In genomic region chr11:12854297-12854661, GRCh38 we compare ENCODE assay signal across 21 cellular contexts.
A peak's percentile ranks its signal among the peaks of the same experiment; 100 is the strongest.
DNase-seq lines count a peak whose midpoint lies in the region; ATAC-seq and TF ChIP-seq lines count a peak whose summit lies in the region.
"Had no signal": no experiment of that assay in that cellular context is flagged by ENCODE, and none has a peak within 500 bp of the region (broad histone marks: within the 10 kb centered on the region; RNA-seq: fewer than 3 reads in every experiment).

No MANE protein-coding gene starts in this region.

- peak in 1 of 2 donors; percentile 24 for ATAC-seq in right cardiac atrium
- no peak for ATAC-seq in HG03457 (IDR thresholded peaks at IDR 0.05; ENCODE audit: unreplicated experiment)
- no peak for ATAC-seq in HG02798 (IDR thresholded peaks at IDR 0.05; ENCODE audit: poor library complexity, unreplicated experiment)
- ATAC-seq: HCT116 had no signal

- H3K36me3 ChIP-seq in Peyer's patch (no peaks in the 10 kb centered on the region), transverse colon (no peaks in the 10 kb centered on the region)
- H3K36me3 ChIP-seq: BLaER1, brain microvascular endothelial cell, heart left ventricle had no signal

- H3K27me3 Mint-ChIP-seq in osteocyte (ENCODE audit: unreplicated experiment), result no peaks in the 10 kb centered on the region

- peak overlapping the region; percentile 53 for H3K27ac Mint-ChIP-seq in osteocyte (ENCODE audit: unreplicated experiment)
- H3K27ac Mint-ChIP-seq: activated naive CD4-positive, alpha-beta T cell treated with anti-CD3 and anti-CD28 coated beads for 36 hours; stimulated activated naive CD8-positive, alpha-beta T cell treated with anti-CD3 and anti-CD28 coated beads, Interleukin-15, Interleukin-2, amounts not matched to agents 100 ng/mL and 50 ng/mL, for 24 hours had no signal

- H3K4me3 Mint-ChIP-seq in osteocyte (ENCODE audit: unreplicated experiment), result no peak overlapping the region
- H3K4me3 Mint-ChIP-seq: activated naive CD4-positive, alpha-beta T cell treated with anti-CD3 and anti-CD28 coated beads for 36 hours; stimulated activated naive CD8-positive, alpha-beta T cell treated with anti-CD3 and anti-CD28 coated beads, Interleukin-15, Interleukin-2, amounts not matched to agents 100 ng/mL and 50 ng/mL, for 24 hours had no signal

- in situ Hi-C loops in transverse colon (cut with MboI; ENCODE audit: low pct_ligation_motif_present in 1 of 4, low pct_unique_long_range_greater_than_20kb in 1 of 4, low sequenced_read_pairs in 3 of 4), result no loop called here

- no peaks in the 10 kb centered on the region for H3K27me3 ChIP-seq in Peyer's patch
- no peaks in the 10 kb centered on the region for H3K27me3 ChIP-seq in right cardiac atrium (ENCODE audit: control insufficient read depth, insufficient read depth)
- H3K27me3 ChIP-seq in transverse colon, result no peaks in the 10 kb centered on the region
- H3K27me3 ChIP-seq: BLaER1, brain microvascular endothelial cell, heart left ventricle had no signal

- no peak for TF ChIP-seq POLR2A in Peyer's patch (IDR thresholded peaks at IDR 0.05)
- TF ChIP-seq POLR2A in transverse colon (IDR thresholded peaks at IDR 0.05), result no peak

- H3K9me3 Mint-ChIP-seq in osteocyte (ENCODE audit: unreplicated experiment), result no peaks in the 10 kb centered on the region
- H3K9me3 Mint-ChIP-seq: activated naive CD4-positive, alpha-beta T cell treated with anti-CD3 and anti-CD28 coated beads for 36 hours; stimulated activated naive CD8-positive, alpha-beta T cell treated with anti-CD3 and anti-CD28 coated beads, Interleukin-15, Interleukin-2, amounts not matched to agents 100 ng/mL and 50 ng/mL, for 24 hours had no signal

- DNase-seq in Peyer's patch (no peak), right cardiac atrium (no peak), osteocyte (ENCODE audit: extremely low spot score, unreplicated experiment) (no peak), transverse colon (no peak)
- no peak for DNase-seq in activated naive CD4-positive, alpha-beta T cell (lab: John Stamatoyannopoulos, UW)
- DNase-seq: activated CD4-positive, alpha-beta T cell treated with anti-CD3 and anti-CD28 coated beads for 48 hours; activated CD8-positive, alpha-beta memory T cell treated with anti-CD3 and anti-CD28 coated beads, Interleukin-2, amount 50 U/mL, for 4 hours; activated naive CD4-positive, alpha-beta T cell treated with anti-CD3 and anti-CD28 coated beads for 36 hours; brain microvascular endothelial cell; heart left ventricle; islet precursor cell; NCI-H2081 treated with DMSO at 0.1 percent for 48 hours; NCI-H526; stimulated activated CD4-positive, alpha-beta T cell treated with anti-CD3 and anti-CD28 coated beads, Interleukin-15, amount 100 ng/mL, for 24 hours had no signal

- peaks cover 23% of the 10 kb centered on the region for H3K4me1 Mint-ChIP-seq in osteocyte (ENCODE audit: unreplicated experiment)

- H3K27ac ChIP-seq in Peyer's patch (peak overlapping the region in 3 of 4 donors; percentile 54 to 89 (median 83)), right cardiac atrium (ENCODE audit: low read length) (peak overlapping the region; percentile 72), transverse colon (peak overlapping the region; percentile 74 to 87 (median 82))
- H3K27ac ChIP-seq: BLaER1, brain microvascular endothelial cell, parathyroid adenoma, SK-N-MC had no signal

- H3K9me3 ChIP-seq in Peyer's patch (no peaks in the 10 kb centered on the region), right cardiac atrium (ENCODE audit: control insufficient read depth, low read length) (no peaks in the 10 kb centered on the region), transverse colon (no peaks in the 10 kb centered on the region)
- H3K9me3 ChIP-seq: BLaER1, heart left ventricle had no signal

- peaks cover 0 to 37% (median 2%) of the 10 kb centered on the region in 4 donors for H3K4me1 ChIP-seq in Peyer's patch
- peaks cover 13% of the 10 kb centered on the region for H3K4me1 ChIP-seq in right cardiac atrium (ENCODE audit: control insufficient read depth, insufficient read depth, low read length)
- H3K4me1 ChIP-seq in transverse colon, result peaks cover 11 to 51% (median 38%) of the 10 kb centered on the region in 4 donors
- H3K4me1 ChIP-seq: BLaER1 had no signal

- TF ChIP-seq EP300 in transverse colon (IDR thresholded peaks at IDR 0.05; ENCODE audit: low read depth), result no peak

- peaks cover 2% of the 10 kb centered on the region for H3K36me3 Mint-ChIP-seq in osteocyte (ENCODE audit: unreplicated experiment)

- WGBS in right cardiac atrium, result 92% methylated on average over 3 of the region's 3 CpGs
- WGBS in transverse colon (ENCODE audit: low coverage in 1 of 2), 2 donors, result 39 to 74% methylated on average over 3 of the region's 3 CpGs

- intact Hi-C loops in right cardiac atrium (cut with DNase I), result no loop called here
- intact Hi-C loops in transverse colon (cut with DNase I; ENCODE audit: low total_unique reads), result no loop called here

- no peak overlapping the region for H3K4me3 ChIP-seq in Peyer's patch
- H3K4me3 ChIP-seq in right cardiac atrium (ENCODE audit: low read length), result no peak overlapping the region
- H3K4me3 ChIP-seq in transverse colon, result no peak overlapping the region
- H3K4me3 ChIP-seq: BLaER1, heart left ventricle, SK-N-MC had no signal

- TF ChIP-seq CTCF in Peyer's patch (IDR thresholded peaks at IDR 0.05), result no peak
- TF ChIP-seq CTCF in osteocyte (IDR thresholded peaks at IDR 0.05), result no peak
- no peak for TF ChIP-seq CTCF in transverse colon (IDR thresholded peaks at IDR 0.05)
